13 cellular contexts compared by ENCODE assay signal in genomic region chr14:102626530-102626929, GRCh38.
"Had no signal": no experiment of that assay in that cellular context is flagged by ENCODE, and none has a peak within 500 bp of the region (broad histone marks: within the 10 kb centered on the region; RNA-seq: fewer than 3 reads in every experiment).

No MANE protein-coding gene starts in this region.

- ATAC-seq: gastroesophageal sphincter, right cardiac atrium had no signal

- H3K4me1 ChIP-seq: tibial artery had no signal

- DNase-seq: activated T-cell treated with anti-CD3 and anti-CD28 coated beads, Interleukin-2, amount 50 U/mL, for 48 hours; central memory CD4-positive, alpha-beta T cell; effector CD8-positive, alpha-beta T cell; kidney glomerular epithelial cell; midbrain; right cardiac atrium; T-helper 2 cell; tibial artery had no signal

- H3K27ac ChIP-seq: coronary artery, epithelial cell of prostate, gastroesophageal sphincter, hepatocyte, tibial artery had no signal

- H3K27me3 ChIP-seq: gastroesophageal sphincter, hepatocyte, tibial artery had no signal

- H3K4me3 ChIP-seq: coronary artery, gastroesophageal sphincter, hepatocyte, smooth muscle cell, tibial artery had no signal

- H3K4me2 ChIP-seq: hepatocyte, smooth muscle cell had no signal

- H3K9me3 ChIP-seq: gastroesophageal sphincter, tibial artery had no signal

- H3K36me3 ChIP-seq: gastroesophageal sphincter, tibial artery had no signal
